Comparison of ENCODE assay signal across 38 cellular contexts in the genomic region with DNA sequence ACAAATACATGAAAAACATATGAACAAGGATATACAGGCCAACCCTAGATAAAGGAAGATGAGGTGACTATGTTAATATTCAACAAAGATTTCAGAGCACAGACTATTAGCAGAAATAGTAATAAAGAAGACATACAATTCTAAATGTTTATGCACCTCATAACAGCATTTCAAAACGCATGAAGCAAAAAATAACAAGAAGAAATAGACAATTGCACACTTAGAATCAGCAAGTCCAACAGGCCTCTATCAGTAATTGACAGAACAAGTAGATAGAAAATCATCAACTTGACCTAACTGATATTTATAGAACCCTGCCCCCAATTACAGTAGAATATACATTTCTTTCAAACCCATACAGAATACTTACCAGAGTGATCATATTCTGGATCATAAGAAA. TPM values are rescaled to one million over a fixed set of nuclear protein-coding genes. Genes with fewer than 3 reads are reported as not detected.
"Had no signal": no experiment of that assay in that cellular context is flagged by ENCODE, and none has a peak within 500 bp of the region (broad histone marks: within the 10 kb centered on the region; RNA-seq: fewer than 3 reads in every experiment).

No MANE protein-coding gene starts in this region.

- H3K36me3 ChIP-seq: MG63 had no signal

- H3K4me3 ChIP-seq: MG63 had no signal

- H3K27me3 ChIP-seq: MG63 had no signal

- DNase-seq: Karpas-422, Kasumi-1, MG63, MM.1S, MV-4-11, NCI-H1048, NCI-H1092, NCI-H1092 treated with DMSO at 0.1 percent for 48 hours, NCI-H1105, NCI-H1105 treated with DMSO at 0.1 percent for 48 hours, NCI-H1417, NCI-H1417 treated with DMSO at 0.1 percent for 48 hours, NCI-H1436, NCI-H1436 treated with DMSO at 0.1 percent for 48 hours, NCI-H146, NCI-H1694, NCI-H1694 treated with DMSO at 0.1 percent for 48 hours, NCI-H187, NCI-H187 treated with DMSO at 0.1 percent for 48 hours, NCI-H1930, NCI-H2029, NCI-H2029 treated with DMSO at 0.1 percent for 48 hours, NCI-H2081, NCI-H2081 treated with DMSO at 0.1 percent for 48 hours, NCI-H2107, NCI-H2171, NCI-H2171 treated with DMSO at 0.1 percent for 48 hours, NCI-H2227 treated with DMSO at 0.1 percent for 48 hours, NCI-H226, NCI-H345, NCI-H446, NCI-H446 treated with DMSO at 0.1 percent for 48 hours, NCI-H510A, NCI-H510A treated with DMSO at 0.1 percent for 48 hours had no signal

RNA-seq across cellular contexts. Expression of a gene that starts 11.4 kb away (rescaled TPM):
- total RNA-seq: LHCN-M2, M059J, MCF 10A, NCI-H460 had no signal
